Comparison of ENCODE assay signal across 29 cellular contexts in the genomic region with DNA sequence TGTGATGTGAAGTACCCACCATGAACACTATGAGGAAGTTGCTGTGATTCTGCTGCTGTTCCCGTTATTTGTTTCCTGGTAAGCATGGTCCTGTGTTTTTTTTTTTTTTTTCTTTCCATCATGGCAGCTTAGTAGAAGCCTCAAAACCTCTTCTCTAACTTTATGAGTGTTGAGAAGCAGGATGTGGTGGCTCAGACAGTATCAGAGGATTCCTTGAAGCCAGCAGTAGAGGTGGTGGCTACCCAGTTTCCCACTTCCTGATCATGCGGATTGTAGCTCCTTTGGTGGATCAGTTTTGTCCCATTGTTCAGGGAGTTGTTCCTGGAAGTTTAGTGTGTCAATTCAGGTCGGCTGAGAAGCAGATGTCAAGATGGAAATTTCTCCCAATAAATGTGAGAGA.
"Had no signal": no experiment of that assay in that cellular context is flagged by ENCODE, and none has a peak within 500 bp of the region (broad histone marks: within the 10 kb centered on the region; RNA-seq: fewer than 3 reads in every experiment).

No MANE protein-coding gene starts in this region.

- FAIRE-seq: endothelial cell of umbilical vein, kidney had no signal

- H3K4me1 Mint-ChIP-seq: naive thymus-derived CD4-positive, alpha-beta T cell; nephron; stimulated activated memory B cell treated with anti-CD40 and anti-IgM and Interleukin-4, amounts not matched to agents 10 μg/mL and 1 μg/mL and 100 μg/mL, for 72 hours had no signal

- H3K4me3 Mint-ChIP-seq: dendritic cell treated with granulocyte-macrophage colony-stimulating factor and Interleukin-4, amounts not matched to agents 40 ng/mL and 50 ng/mL, for 4 days; naive thymus-derived CD4-positive, alpha-beta T cell; nephron; stimulated activated memory B cell treated with anti-CD40 and anti-IgM and Interleukin-4, amounts not matched to agents 10 μg/mL and 1 μg/mL and 100 μg/mL, for 72 hours; type B pancreatic cell had no signal

- H3K36me3 Mint-ChIP-seq: naive thymus-derived CD4-positive, alpha-beta T cell; stimulated activated memory B cell treated with anti-CD40 and anti-IgM and Interleukin-4, amounts not matched to agents 10 μg/mL and 1 μg/mL and 100 μg/mL, for 72 hours; type B pancreatic cell had no signal

- H3K4me1 ChIP-seq: colonic mucosa, foreskin keratinocyte, heart left ventricle, left lung, psoas muscle, sigmoid colon, spleen, testis, tibial artery had no signal

- H3K4me2 ChIP-seq: hepatocyte had no signal

- ATAC-seq: foreskin keratinocyte; gastroesophageal sphincter; heart left ventricle; left cardiac atrium; left lung; naive thymus-derived CD4-positive, alpha-beta T cell; psoas muscle; right cardiac atrium; stimulated activated memory B cell treated with anti-CD40 and anti-IgM and Interleukin-4, amounts not matched to agents 10 μg/mL and 1 μg/mL and 100 μg/mL, for 72 hours; stimulated activated naive CD8-positive, alpha-beta T cell treated with anti-CD3 and anti-CD28 coated beads, Interleukin-15, Interleukin-2, amounts not matched to agents 100 U/mL and 50 U/mL, for 24 hours had no signal

- H2AFZ ChIP-seq: hepatocyte had no signal

- H3K27ac ChIP-seq: colonic mucosa, esophagus muscularis mucosa, foreskin keratinocyte, gastroesophageal sphincter, heart left ventricle, hepatocyte, left lung, ovary, psoas muscle, sigmoid colon, spleen, testis, tibial artery had no signal

- H3K4me3 ChIP-seq: colonic mucosa, esophagus muscularis mucosa, gastroesophageal sphincter, heart left ventricle, hepatocyte, left lung, ovary, psoas muscle, sigmoid colon, spleen, testis, tibial artery had no signal

- H3K9me3 ChIP-seq: colonic mucosa, esophagus muscularis mucosa, gastroesophageal sphincter, ovary, psoas muscle, testis had no signal

- H3K27ac Mint-ChIP-seq: dendritic cell treated with granulocyte-macrophage colony-stimulating factor and Interleukin-4, amounts not matched to agents 40 ng/mL and 50 ng/mL, for 4 days; naive thymus-derived CD4-positive, alpha-beta T cell; nephron; stimulated activated memory B cell treated with anti-CD40 and anti-IgM and Interleukin-4, amounts not matched to agents 10 μg/mL and 1 μg/mL and 100 μg/mL, for 72 hours; type B pancreatic cell had no signal

- H3K27me3 ChIP-seq: colonic mucosa, esophagus muscularis mucosa, foreskin keratinocyte, gastroesophageal sphincter, heart left ventricle, hepatocyte, left lung, ovary, sigmoid colon, spleen, testis, tibial artery had no signal

- DNase-seq: colonic mucosa; effector memory CD4-positive, alpha-beta T cell; foreskin keratinocyte; heart left ventricle; kidney; left cardiac atrium; left lung; mesenchymal stem cell; midbrain; naive thymus-derived CD4-positive, alpha-beta T cell; occipital lobe; ovary; psoas muscle; right cardiac atrium; sigmoid colon; spleen; stimulated activated CD4-positive, alpha-beta T cell treated with anti-CD3 and anti-CD28 coated beads, Interleukin-4, amount 100 ng/mL, for 4 hours; stimulated activated naive CD8-positive, alpha-beta T cell treated with anti-CD3 and anti-CD28 coated beads, Interleukin-15, Interleukin-2, amounts not matched to agents 100 U/mL and 50 U/mL, for 24 hours; substantia nigra; testis; tibial artery had no signal

- H3K36me3 ChIP-seq: colonic mucosa, esophagus muscularis mucosa, gastroesophageal sphincter, heart left ventricle, left lung, ovary, sigmoid colon, spleen, tibial artery had no signal

- H3K79me2 ChIP-seq: hepatocyte had no signal

- H3K27me3 Mint-ChIP-seq: dendritic cell treated with granulocyte-macrophage colony-stimulating factor and Interleukin-4, amounts not matched to agents 40 ng/mL and 50 ng/mL, for 4 days had no signal
